In genomic region chr1:206518206-206518605, GRCh38 we compare ENCODE assay signal across 23 cellular contexts.
"Had no signal": no experiment of that assay in that cellular context is flagged by ENCODE, and none has a peak within 500 bp of the region (broad histone marks: within the 10 kb centered on the region; RNA-seq: fewer than 3 reads in every experiment).

No MANE protein-coding gene starts in this region.

- FAIRE-seq: endometrium, frontal cortex, islet of Langerhans, pancreas had no signal

- H3K36me3 ChIP-seq: heart right ventricle, lower lobe of right lung, pancreas, sigmoid colon, suprapubic skin, thyroid gland, uterus had no signal

- H3K9me3 ChIP-seq: heart right ventricle, lower lobe of right lung, pancreas, psoas muscle, sigmoid colon, suprapubic skin, thyroid gland, uterus had no signal

- ATAC-seq: esophagus mucosa; heart right ventricle; lower lobe of right lung; natural killer cell treated with Interleukin-12 subunit alpha and Interleukin-12 subunit beta and Interleukin-15 and Interleukin-18, amount 100 ng/mL, for 72 hours; pancreas; psoas muscle; stimulated activated naive CD8-positive, alpha-beta T cell treated with anti-CD3 and anti-CD28 coated beads, Interleukin-15, Interleukin-2, amounts not matched to agents 100 U/mL and 50 U/mL, for 24 hours had no signal

- H3K4me3 ChIP-seq: heart right ventricle, lower lobe of right lung, pancreas, psoas muscle, sigmoid colon, skin epidermis, suprapubic skin, thyroid gland, uterus had no signal

- H3K4me1 ChIP-seq: psoas muscle had no signal

- H3K9me3 Mint-ChIP-seq: memory B cell; mesothelial cell of epicardium; natural killer cell treated with Interleukin-12 subunit alpha and Interleukin-12 subunit beta and Interleukin-15 and Interleukin-18, amount 100 ng/mL, for 72 hours; type B pancreatic cell had no signal

- H3K27ac Mint-ChIP-seq: memory B cell; mesothelial cell of epicardium; natural killer cell treated with Interleukin-12 subunit alpha and Interleukin-12 subunit beta and Interleukin-15 and Interleukin-18, amount 100 ng/mL, for 72 hours; type B pancreatic cell had no signal

- H3K4me3 Mint-ChIP-seq: memory B cell; mesothelial cell of epicardium; natural killer cell treated with Interleukin-12 subunit alpha and Interleukin-12 subunit beta and Interleukin-15 and Interleukin-18, amount 100 ng/mL, for 72 hours; type B pancreatic cell had no signal

- H3K36me3 Mint-ChIP-seq: mesothelial cell of epicardium; natural killer cell treated with Interleukin-12 subunit alpha and Interleukin-12 subunit beta and Interleukin-15 and Interleukin-18, amount 100 ng/mL, for 72 hours; type B pancreatic cell had no signal

- DNase-seq: effector memory CD4-positive, alpha-beta T cell; heart right ventricle; hypothalamus; kidney glomerular epithelial cell; lower lobe of right lung; occipital lobe; sigmoid colon; stimulated activated CD4-positive, alpha-beta T cell treated with anti-CD3 and anti-CD28 coated beads, Interleukin-12 subunit alpha, Interleukin-12 subunit beta, amount 100 ng/mL, for 4 hours; stimulated activated naive CD8-positive, alpha-beta T cell treated with anti-CD3 and anti-CD28 coated beads, Interleukin-15, Interleukin-2, amounts not matched to agents 100 U/mL and 50 U/mL, for 24 hours; thyroid gland; uterus had no signal

- H3K27ac ChIP-seq: heart right ventricle, lower lobe of right lung, psoas muscle, sigmoid colon, skin epidermis, suprapubic skin, thyroid gland, uterus had no signal

- H3K27me3 ChIP-seq: pancreas, sigmoid colon, suprapubic skin, thyroid gland, uterus had no signal

- H3K27me3 Mint-ChIP-seq: memory B cell; natural killer cell treated with Interleukin-12 subunit alpha and Interleukin-12 subunit beta and Interleukin-15 and Interleukin-18, amount 100 ng/mL, for 72 hours had no signal
